In genomic region chr20:13207016-13207415, GRCh38 we compare ENCODE assay signal across 24 cellular contexts. TPM values are rescaled to one million over a fixed set of nuclear protein-coding genes. Genes with fewer than 3 reads are reported as not detected.
"Had no signal": no experiment of that assay in that cellular context is flagged by ENCODE, and none has a peak within 500 bp of the region (broad histone marks: within the 10 kb centered on the region; RNA-seq: fewer than 3 reads in every experiment).

No MANE protein-coding gene starts in this region.

- DNase-seq: colonic mucosa; cortex of kidney; dermis blood vessel endothelial cell; dorsolateral prefrontal cortex; effector CD4-positive, alpha-beta T cell; effector CD8-positive, alpha-beta T cell; effector memory CD4-positive, alpha-beta T cell; effector memory CD8-positive, alpha-beta T cell; endodermal cell; erythroblast; esophagus squamous epithelium; foreskin fibroblast; foreskin keratinocyte; foreskin melanocyte; gastrocnemius medialis; glutamatergic neuron; head of caudate nucleus; heart left ventricle; heart right ventricle had no signal

- H3K4me1 ChIP-seq: colonic mucosa, esophagus muscularis mucosa, foreskin keratinocyte, gastrocnemius medialis, gastroesophageal sphincter, heart left ventricle, heart right ventricle had no signal

- H3K9me3 ChIP-seq: colonic mucosa, esophagus muscularis mucosa, esophagus squamous epithelium, gastrocnemius medialis, gastroesophageal sphincter, heart right ventricle had no signal

- H3K27ac ChIP-seq: colonic mucosa, coronary artery, dorsolateral prefrontal cortex, epithelial cell of prostate, esophagus muscularis mucosa, esophagus squamous epithelium, foreskin keratinocyte, gastrocnemius medialis, gastroesophageal sphincter, heart left ventricle, heart right ventricle had no signal

- H3K4me3 ChIP-seq: colonic mucosa, coronary artery, dorsolateral prefrontal cortex, esophagus muscularis mucosa, esophagus squamous epithelium, gastrocnemius medialis, gastroesophageal sphincter, heart left ventricle, heart right ventricle had no signal

- H3K36me3 ChIP-seq: colonic mucosa, esophagus muscularis mucosa, esophagus squamous epithelium, gastrocnemius medialis, gastroesophageal sphincter, heart left ventricle, heart right ventricle had no signal

- H3K27me3 ChIP-seq: colonic mucosa, esophagus squamous epithelium, foreskin keratinocyte, gastrocnemius medialis, gastroesophageal sphincter, heart right ventricle had no signal

RNA-seq across cellular contexts. Expression of gene ISM1, which starts 14.1 kb away (rescaled TPM):
- polyA plus RNA-seq: endothelial cell of umbilical vein had no signal
